ENCODE assay signal across 1 cellular context in the genomic region with DNA sequence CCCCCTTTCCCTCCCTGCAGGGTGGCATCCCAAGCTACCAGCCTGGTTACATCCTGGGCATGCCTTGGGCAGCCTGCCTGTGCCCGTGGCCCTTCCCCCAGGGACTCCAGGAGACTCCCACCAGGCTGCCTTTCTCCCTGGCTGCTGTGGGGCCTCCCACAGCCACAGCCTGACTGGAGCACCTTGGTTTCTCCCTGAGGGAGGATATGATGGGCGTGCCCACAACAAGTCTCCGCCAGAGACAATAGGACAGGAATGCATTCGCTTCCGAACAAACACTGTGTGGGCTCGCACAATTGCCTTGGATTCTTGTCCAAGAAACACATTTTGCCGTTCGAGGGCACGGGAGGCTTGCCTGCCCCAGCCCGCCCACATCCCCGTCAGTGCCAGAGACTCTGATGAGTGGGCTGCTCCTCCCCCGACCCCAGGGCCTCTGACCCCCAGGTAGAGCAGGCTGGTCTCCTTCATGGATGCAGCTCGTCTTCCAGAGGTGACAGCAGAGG.
TF ChIP-seq lines count a peak whose summit lies in the region.

No MANE protein-coding gene starts in this region.

TF ChIP-seq in IMR-90, 13 proteins besides CTCF, POLR2A, EP300 and RAD21 (continued from another document):
- TF ChIP-seq CHD1 (IDR thresholded peaks at IDR 0.05; ENCODE audit: low read depth, low read length) (no peak), MAZ (IDR thresholded peaks at IDR 0.05; ENCODE audit: borderline replicate concordance, low read depth, low read length) (no peak), FOS (IDR thresholded peaks at IDR 0.05; ENCODE audit: low read depth, low read length) (no peak), BHLHE40 (IDR thresholded peaks at IDR 0.05; ENCODE audit: low read depth, low read length) (no peak), SMC3 (IDR thresholded peaks at IDR 0.05; ENCODE audit: low read depth, low read length) (no peak), NFE2L2 (IDR thresholded peaks at IDR 0.05; ENCODE audit: low read depth, low read length) (no peak), RFX5 (IDR thresholded peaks at IDR 0.05; ENCODE audit: low read depth, low read length) (no peak)
- TF ChIP-seq, protein P1, sequence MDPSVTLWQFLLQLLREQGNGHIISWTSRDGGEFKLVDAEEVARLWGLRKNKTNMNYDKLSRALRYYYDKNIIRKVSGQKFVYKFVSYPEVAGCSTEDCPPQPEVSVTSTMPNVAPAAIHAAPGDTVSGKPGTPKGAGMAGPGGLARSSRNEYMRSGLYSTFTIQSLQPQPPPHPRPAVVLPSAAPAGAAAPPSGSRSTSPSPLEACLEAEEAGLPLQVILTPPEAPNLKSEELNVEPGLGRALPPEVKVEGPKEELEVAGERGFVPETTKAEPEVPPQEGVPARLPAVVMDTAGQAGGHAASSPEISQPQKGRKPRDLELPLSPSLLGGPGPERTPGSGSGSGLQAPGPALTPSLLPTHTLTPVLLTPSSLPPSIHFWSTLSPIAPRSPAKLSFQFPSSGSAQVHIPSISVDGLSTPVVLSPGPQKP (IDR thresholded peaks at IDR 0.05; ENCODE audit: borderline replicate concordance, low read depth, low read length): no peak
